1 cellular context compared by ENCODE assay signal in genomic region chr1:155121249-155121648, GRCh38.
A peak's percentile ranks its signal among the peaks of the same experiment; 100 is the strongest.
TF ChIP-seq lines count a peak whose summit lies in the region.

No MANE protein-coding gene starts in this region.

TF ChIP-seq in K562, 482 proteins besides CTCF, POLR2A, EP300 and RAD21:
- TF ChIP-seq NR1H2 (CRISPR knock-in tag; IDR thresholded peaks at IDR 0.05) = no peak
- TF ChIP-seq, protein P1, sequence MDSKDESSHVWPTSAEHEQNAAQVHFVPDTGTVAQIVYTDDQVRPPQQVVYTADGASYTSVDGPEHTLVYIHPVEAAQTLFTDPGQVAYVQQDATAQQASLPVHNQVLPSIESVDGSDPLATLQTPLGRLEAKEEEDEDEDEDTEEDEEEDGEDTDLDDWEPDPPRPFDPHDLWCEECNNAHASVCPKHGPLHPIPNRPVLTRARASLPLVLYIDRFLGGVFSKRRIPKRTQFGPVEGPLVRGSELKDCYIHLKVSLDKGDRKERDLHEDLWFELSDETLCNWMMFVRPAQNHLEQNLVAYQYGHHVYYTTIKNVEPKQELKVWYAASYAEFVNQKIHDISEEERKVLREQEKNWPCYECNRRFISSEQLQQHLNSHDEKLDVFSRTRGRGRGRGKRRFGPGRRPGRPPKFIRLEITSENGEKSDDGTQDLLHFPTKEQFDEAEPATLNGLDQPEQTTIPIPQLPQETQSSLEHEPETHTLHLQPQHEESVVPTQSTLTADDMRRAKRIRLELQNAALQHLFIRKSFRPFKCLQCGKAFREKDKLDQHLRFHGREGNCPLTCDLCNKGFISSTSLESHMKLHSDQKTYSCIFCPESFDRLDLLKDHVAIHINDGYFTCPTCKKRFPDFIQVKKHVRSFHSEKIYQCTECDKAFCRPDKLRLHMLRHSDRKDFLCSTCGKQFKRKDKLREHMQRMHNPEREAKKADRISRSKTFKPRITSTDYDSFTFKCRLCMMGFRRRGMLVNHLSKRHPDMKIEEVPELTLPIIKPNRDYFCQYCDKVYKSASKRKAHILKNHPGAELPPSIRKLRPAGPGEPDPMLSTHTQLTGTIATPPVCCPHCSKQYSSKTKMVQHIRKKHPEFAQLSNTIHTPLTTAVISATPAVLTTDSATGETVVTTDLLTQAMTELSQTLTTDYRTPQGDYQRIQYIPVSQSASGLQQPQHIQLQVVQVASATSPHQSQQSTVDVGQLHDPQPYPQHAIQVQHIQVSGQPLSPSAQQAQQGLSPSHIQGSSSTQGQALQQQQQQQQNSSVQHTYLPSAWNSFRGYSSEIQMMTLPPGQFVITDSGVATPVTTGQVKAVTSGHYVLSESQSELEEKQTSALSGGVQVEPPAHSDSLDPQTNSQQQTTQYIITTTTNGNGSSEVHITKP (IDR thresholded peaks at IDR 0.05; ENCODE audit: partially characterized antibody) = peak; percentile 16
- 0 out of 2 replicates have a peak, but pooled peaks have one; percentile 8 for TF ChIP-seq HDAC8 (tag; IDR thresholded peaks at IDR 0.05)
